Comparison of ENCODE assay signal across 2 cellular contexts in the genomic region with DNA sequence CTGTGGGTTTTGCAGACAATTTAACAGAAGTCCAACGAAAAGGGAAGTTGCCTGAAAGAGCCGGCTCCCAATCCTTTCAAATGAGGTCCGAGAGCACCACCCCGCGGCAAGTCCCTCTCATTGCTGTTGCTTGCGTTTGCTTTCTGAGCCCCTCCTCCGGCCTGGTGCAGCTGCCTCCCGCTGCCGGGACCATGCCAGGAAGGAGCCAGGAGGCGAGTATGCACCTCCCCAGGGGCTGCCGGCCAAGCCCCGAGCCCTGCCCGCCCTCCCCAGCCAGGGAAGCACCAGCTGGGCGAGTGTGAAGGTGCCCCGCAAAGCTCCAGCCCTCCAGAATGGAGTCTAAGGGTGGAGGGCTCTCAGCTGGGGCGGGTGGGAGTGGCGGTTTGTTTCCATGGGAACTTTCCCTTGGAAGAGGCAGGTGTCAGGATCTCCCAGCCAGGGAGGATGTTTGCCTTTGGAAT.
TF ChIP-seq lines count a peak whose summit lies in the region.

No MANE protein-coding gene starts in this region.

TF ChIP-seq in HEK293T, 16 proteins besides CTCF, POLR2A, EP300 and RAD21 (continued from another document):
- no peak for TF ChIP-seq FOXK2 (IDR thresholded peaks at IDR 0.05)

TF ChIP-seq in GM12878, 131 proteins besides CTCF, POLR2A, EP300 and RAD21 (continued from another document):
- TF ChIP-seq, protein P1, sequence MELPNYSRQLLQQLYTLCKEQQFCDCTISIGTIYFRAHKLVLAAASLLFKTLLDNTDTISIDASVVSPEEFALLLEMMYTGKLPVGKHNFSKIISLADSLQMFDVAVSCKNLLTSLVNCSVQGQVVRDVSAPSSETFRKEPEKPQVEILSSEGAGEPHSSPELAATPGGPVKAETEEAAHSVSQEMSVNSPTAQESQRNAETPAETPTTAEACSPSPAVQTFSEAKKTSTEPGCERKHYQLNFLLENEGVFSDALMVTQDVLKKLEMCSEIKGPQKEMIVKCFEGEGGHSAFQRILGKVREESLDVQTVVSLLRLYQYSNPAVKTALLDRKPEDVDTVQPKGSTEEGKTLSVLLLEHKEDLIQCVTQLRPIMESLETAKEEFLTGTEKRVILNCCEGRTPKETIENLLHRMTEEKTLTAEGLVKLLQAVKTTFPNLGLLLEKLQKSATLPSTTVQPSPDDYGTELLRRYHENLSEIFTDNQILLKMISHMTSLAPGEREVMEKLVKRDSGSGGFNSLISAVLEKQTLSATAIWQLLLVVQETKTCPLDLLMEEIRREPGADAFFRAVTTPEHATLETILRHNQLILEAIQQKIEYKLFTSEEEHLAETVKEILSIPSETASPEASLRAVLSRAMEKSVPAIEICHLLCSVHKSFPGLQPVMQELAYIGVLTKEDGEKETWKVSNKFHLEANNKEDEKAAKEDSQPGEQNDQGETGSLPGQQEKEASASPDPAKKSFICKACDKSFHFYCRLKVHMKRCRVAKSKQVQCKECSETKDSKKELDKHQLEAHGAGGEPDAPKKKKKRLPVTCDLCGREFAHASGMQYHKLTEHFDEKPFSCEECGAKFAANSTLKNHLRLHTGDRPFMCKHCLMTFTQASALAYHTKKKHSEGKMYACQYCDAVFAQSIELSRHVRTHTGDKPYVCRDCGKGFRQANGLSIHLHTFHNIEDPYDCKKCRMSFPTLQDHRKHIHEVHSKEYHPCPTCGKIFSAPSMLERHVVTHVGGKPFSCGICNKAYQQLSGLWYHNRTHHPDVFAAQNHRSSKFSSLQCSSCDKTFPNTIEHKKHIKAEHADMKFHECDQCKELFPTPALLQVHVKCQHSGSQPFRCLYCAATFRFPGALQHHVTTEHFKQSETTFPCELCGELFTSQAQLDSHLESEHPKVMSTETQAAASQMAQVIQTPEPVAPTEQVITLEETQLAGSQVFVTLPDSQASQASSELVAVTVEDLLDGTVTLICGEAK (IDR thresholded peaks at IDR 0.05; ENCODE audit: borderline replicate concordance) = no peak
- TF ChIP-seq HDAC2 (IDR thresholded peaks at IDR 0.05) (no peak), BHLHE40 (IDR thresholded peaks at IDR 0.05; ENCODE audit: borderline replicate concordance in 1 of 2, low read depth in 2 of 2, low read length in 1 of 2) (0 out of 4 replicates have a peak, but pooled peaks of 1 of the 2 experiments have one; percentile 14), SUPT20H (IDR thresholded peaks at IDR 0.05; ENCODE audit: borderline replicate concordance, control insufficient read depth, low read depth, low read length) (no peak), TBL1XR1 (IDR thresholded peaks at IDR 0.05; ENCODE audit: low read depth, low read length) (no peak), MXI1 (IDR thresholded peaks at IDR 0.05; ENCODE audit: low read depth, low read length) (no peak), RELA (IDR thresholded peaks at IDR 0.05; ENCODE audit: borderline replicate concordance, partially characterized antibody) (no peak), YBX1 (IDR thresholded peaks at IDR 0.05) (no peak), ZNF207 (IDR thresholded peaks at IDR 0.05; ENCODE audit: borderline replicate concordance) (no peak), IRF3 (IDR thresholded peaks at IDR 0.05) (no peak), JUND (IDR thresholded peaks at IDR 0.05; ENCODE audit: low read depth, low read length) (no peak), JUNB (IDR thresholded peaks at IDR 0.05) (no peak), MYB (IDR thresholded peaks at IDR 0.05; ENCODE audit: borderline replicate concordance, low read depth, low read length) (no peak), TCF3 (IDR thresholded peaks at IDR 0.05; ENCODE audit: borderline replicate concordance, insufficient read depth, low read depth, low read length) (no peak), ESRRA (IDR thresholded peaks at IDR 0.05; ENCODE audit: low read length) (no peak), MEF2B (IDR thresholded peaks at IDR 0.05; ENCODE audit: partially characterized antibody, poor library complexity, severe bottlenecking) (no peak), NFXL1 (IDR thresholded peaks at IDR 0.05; ENCODE audit: borderline replicate concordance) (no peak)
